In the genomic region with DNA sequence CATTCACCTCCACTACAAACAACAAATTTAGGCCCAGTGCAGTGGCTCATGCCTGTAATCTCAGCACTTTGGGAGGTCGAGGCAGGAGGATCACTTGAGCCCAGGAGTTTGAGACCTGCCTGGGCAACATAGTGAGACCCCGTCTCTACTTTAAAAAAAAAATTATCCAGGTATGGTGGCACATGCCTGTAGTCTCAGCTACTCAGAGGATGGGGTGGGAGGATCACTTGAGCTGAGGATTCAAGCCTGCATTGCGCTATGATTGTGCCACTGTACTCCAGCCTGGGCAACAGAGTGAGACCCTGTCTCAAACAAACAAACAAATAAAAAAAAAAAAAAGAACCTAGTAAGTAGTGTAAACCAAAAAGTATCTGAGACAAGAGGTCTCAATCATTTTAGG, we compare ENCODE assay signal across 2 cellular contexts.
A peak's percentile ranks its signal among the peaks of the same experiment; 100 is the strongest.
TF ChIP-seq lines count a peak whose summit lies in the region.

No MANE protein-coding gene starts in this region.

TF ChIP-seq in HEK293, 187 proteins besides CTCF, POLR2A, EP300 and RAD21:
- TF ChIP-seq ZNF121 (tag by site-specific recombination; IDR thresholded peaks at IDR 0.05): peak; percentile 96
TF ChIP-seq in HEK293: peak in this region for 1; not testable (repeated sequence) for 186.

TF ChIP-seq in H1, 55 proteins besides CTCF, POLR2A, EP300 and RAD21:
- peak; percentile 68; the same call in 1 of the 2 replicates for TF ChIP-seq KDM1A (IDR thresholded peaks at IDR 0.05; ENCODE audit: borderline replicate concordance, low read length)
